In the genomic region with DNA sequence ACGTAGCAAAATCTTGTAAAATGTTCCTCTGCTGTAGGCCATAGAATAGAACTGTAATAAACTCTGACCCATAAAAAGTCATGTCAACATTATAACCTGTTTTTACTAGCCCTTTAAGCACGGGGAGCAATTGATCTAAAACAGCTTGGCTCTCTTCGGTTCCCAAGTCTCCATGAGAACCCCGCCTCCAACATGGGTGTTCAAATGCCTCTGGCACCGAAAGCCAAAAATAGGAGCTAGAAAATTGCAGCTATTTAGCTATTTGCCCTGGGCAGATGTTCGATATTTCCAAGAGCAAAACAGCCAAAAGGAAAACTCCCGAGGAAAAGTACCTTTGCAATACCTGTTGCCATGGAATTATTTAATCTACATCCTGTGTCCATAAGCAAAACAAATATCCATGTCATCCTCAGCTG, we compare ENCODE assay signal across 1 cellular context.
A peak's percentile ranks its signal among the peaks of the same experiment; 100 is the strongest.
TF ChIP-seq lines count a peak whose summit lies in the region.

No MANE protein-coding gene starts in this region.

TF ChIP-seq in HEK293, 187 proteins besides CTCF, POLR2A, EP300 and RAD21 (continued from another document and continues in another):
- TF ChIP-seq, protein P1, sequence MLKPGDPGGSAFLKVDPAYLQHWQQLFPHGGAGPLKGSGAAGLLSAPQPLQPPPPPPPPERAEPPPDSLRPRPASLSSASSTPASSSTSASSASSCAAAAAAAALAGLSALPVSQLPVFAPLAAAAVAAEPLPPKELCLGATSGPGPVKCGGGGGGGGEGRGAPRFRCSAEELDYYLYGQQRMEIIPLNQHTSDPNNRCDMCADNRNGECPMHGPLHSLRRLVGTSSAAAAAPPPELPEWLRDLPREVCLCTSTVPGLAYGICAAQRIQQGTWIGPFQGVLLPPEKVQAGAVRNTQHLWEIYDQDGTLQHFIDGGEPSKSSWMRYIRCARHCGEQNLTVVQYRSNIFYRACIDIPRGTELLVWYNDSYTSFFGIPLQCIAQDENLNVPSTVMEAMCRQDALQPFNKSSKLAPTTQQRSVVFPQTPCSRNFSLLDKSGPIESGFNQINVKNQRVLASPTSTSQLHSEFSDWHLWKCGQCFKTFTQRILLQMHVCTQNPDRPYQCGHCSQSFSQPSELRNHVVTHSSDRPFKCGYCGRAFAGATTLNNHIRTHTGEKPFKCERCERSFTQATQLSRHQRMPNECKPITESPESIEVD (tag by site-specific recombination; IDR thresholded peaks at IDR 0.05) = peak; percentile 92
- no peak for TF ChIP-seq ZNF19 (tag by site-specific recombination; IDR thresholded peaks at IDR 0.05; ENCODE audit: low read depth)
- TF ChIP-seq, protein P2, sequence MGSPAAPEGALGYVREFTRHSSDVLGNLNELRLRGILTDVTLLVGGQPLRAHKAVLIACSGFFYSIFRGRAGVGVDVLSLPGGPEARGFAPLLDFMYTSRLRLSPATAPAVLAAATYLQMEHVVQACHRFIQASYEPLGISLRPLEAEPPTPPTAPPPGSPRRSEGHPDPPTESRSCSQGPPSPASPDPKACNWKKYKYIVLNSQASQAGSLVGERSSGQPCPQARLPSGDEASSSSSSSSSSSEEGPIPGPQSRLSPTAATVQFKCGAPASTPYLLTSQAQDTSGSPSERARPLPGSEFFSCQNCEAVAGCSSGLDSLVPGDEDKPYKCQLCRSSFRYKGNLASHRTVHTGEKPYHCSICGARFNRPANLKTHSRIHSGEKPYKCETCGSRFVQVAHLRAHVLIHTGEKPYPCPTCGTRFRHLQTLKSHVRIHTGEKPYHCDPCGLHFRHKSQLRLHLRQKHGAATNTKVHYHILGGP (tag by site-specific recombination; IDR thresholded peaks at IDR 0.05) = no peak
- no peak for TF ChIP-seq ZNF248 (tag by site-specific recombination; IDR thresholded peaks at IDR 0.05)
- TF ChIP-seq ZNF561 (tag by site-specific recombination; IDR thresholded peaks at IDR 0.05; ENCODE audit: borderline replicate concordance) = no peak
- TF ChIP-seq ZNF112 (tag by site-specific recombination; IDR thresholded peaks at IDR 0.05) = no peak
- TF ChIP-seq ZNF747 (tag by site-specific recombination; IDR thresholded peaks at IDR 0.05) = no peak
- no peak for TF ChIP-seq ZNF510 (tag by site-specific recombination; IDR thresholded peaks at IDR 0.05; ENCODE audit: insufficient replicate concordance)
- TF ChIP-seq ZNF202 (tag by site-specific recombination; IDR thresholded peaks at IDR 0.05; ENCODE audit: borderline replicate concordance) = no peak
- TF ChIP-seq, protein P3, sequence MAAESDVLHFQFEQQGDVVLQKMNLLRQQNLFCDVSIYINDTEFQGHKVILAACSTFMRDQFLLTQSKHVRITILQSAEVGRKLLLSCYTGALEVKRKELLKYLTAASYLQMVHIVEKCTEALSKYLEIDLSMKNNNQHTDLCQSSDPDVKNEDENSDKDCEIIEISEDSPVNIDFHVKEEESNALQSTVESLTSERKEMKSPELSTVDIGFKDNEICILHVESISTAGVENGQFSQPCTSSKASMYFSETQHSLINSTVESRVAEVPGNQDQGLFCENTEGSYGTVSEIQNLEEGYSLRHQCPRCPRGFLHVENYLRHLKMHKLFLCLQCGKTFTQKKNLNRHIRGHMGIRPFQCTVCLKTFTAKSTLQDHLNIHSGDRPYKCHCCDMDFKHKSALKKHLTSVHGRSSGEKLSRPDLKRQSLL (tag by site-specific recombination; IDR thresholded peaks at IDR 0.05) = no peak
- TF ChIP-seq ZNF530 (tag by site-specific recombination; IDR thresholded peaks at IDR 0.05; ENCODE audit: low read depth) = no peak
- no peak for TF ChIP-seq ZNF223 (tag by site-specific recombination; IDR thresholded peaks at IDR 0.05)
- TF ChIP-seq ZNF701 (tag by site-specific recombination; IDR thresholded peaks at IDR 0.05) = no peak
- no peak for TF ChIP-seq ZNF404 (tag by site-specific recombination; IDR thresholded peaks at IDR 0.05)
- TF ChIP-seq ZNF394 (tag by site-specific recombination; IDR thresholded peaks at IDR 0.05; ENCODE audit: borderline replicate concordance) = no peak
- TF ChIP-seq SP2 (tag by site-specific recombination; IDR thresholded peaks at IDR 0.05) = no peak
- TF ChIP-seq, protein P4, sequence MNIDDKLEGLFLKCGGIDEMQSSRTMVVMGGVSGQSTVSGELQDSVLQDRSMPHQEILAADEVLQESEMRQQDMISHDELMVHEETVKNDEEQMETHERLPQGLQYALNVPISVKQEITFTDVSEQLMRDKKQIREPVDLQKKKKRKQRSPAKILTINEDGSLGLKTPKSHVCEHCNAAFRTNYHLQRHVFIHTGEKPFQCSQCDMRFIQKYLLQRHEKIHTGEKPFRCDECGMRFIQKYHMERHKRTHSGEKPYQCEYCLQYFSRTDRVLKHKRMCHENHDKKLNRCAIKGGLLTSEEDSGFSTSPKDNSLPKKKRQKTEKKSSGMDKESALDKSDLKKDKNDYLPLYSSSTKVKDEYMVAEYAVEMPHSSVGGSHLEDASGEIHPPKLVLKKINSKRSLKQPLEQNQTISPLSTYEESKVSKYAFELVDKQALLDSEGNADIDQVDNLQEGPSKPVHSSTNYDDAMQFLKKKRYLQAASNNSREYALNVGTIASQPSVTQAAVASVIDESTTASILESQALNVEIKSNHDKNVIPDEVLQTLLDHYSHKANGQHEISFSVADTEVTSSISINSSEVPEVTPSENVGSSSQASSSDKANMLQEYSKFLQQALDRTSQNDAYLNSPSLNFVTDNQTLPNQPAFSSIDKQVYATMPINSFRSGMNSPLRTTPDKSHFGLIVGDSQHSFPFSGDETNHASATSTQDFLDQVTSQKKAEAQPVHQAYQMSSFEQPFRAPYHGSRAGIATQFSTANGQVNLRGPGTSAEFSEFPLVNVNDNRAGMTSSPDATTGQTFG (tag by site-specific recombination; IDR thresholded peaks at IDR 0.05; ENCODE audit: borderline replicate concordance) = no peak
- no peak for TF ChIP-seq ZNF175 (tag by site-specific recombination; IDR thresholded peaks at IDR 0.05)
- TF ChIP-seq ZNF10 (tag by site-specific recombination; IDR thresholded peaks at IDR 0.05) = no peak
- TF ChIP-seq, protein P5, sequence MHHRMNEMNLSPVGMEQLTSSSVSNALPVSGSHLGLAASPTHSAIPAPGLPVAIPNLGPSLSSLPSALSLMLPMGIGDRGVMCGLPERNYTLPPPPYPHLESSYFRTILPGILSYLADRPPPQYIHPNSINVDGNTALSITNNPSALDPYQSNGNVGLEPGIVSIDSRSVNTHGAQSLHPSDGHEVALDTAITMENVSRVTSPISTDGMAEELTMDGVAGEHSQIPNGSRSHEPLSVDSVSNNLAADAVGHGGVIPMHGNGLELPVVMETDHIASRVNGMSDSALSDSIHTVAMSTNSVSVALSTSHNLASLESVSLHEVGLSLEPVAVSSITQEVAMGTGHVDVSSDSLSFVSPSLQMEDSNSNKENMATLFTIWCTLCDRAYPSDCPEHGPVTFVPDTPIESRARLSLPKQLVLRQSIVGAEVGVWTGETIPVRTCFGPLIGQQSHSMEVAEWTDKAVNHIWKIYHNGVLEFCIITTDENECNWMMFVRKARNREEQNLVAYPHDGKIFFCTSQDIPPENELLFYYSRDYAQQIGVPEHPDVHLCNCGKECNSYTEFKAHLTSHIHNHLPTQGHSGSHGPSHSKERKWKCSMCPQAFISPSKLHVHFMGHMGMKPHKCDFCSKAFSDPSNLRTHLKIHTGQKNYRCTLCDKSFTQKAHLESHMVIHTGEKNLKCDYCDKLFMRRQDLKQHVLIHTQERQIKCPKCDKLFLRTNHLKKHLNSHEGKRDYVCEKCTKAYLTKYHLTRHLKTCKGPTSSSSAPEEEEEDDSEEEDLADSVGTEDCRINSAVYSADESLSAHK (tag by site-specific recombination; IDR thresholded peaks at IDR 0.05) = peak; percentile 83
- TF ChIP-seq, protein P6, sequence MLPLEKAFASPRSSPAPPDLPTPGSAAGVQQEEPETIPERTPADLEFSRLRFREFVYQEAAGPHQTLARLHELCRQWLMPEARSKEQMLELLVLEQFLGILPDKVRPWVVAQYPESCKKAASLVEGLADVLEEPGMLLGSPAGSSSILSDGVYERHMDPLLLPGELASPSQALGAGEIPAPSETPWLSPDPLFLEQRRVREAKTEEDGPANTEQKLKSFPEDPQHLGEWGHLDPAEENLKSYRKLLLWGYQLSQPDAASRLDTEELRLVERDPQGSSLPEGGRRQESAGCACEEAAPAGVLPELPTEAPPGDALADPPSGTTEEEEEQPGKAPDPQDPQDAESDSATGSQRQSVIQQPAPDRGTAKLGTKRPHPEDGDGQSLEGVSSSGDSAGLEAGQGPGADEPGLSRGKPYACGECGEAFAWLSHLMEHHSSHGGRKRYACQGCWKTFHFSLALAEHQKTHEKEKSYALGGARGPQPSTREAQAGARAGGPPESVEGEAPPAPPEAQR (tag by site-specific recombination; IDR thresholded peaks at IDR 0.05) = no peak
- no peak for TF ChIP-seq OVOL3 (tag by site-specific recombination; IDR thresholded peaks at IDR 0.05)
- TF ChIP-seq, protein P7, sequence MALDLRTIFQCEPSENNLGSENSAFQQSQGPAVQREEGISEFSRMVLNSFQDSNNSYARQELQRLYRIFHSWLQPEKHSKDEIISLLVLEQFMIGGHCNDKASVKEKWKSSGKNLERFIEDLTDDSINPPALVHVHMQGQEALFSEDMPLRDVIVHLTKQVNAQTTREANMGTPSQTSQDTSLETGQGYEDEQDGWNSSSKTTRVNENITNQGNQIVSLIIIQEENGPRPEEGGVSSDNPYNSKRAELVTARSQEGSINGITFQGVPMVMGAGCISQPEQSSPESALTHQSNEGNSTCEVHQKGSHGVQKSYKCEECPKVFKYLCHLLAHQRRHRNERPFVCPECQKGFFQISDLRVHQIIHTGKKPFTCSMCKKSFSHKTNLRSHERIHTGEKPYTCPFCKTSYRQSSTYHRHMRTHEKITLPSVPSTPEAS (tag by site-specific recombination; IDR thresholded peaks at IDR 0.05) = no peak
- no peak for TF ChIP-seq ZNF623 (tag by site-specific recombination; IDR thresholded peaks at IDR 0.05)
- TF ChIP-seq ZSCAN23 (tag by site-specific recombination; IDR thresholded peaks at IDR 0.05) = no peak
- TF ChIP-seq SCRT2 (tag by site-specific recombination; IDR thresholded peaks at IDR 0.05) = peak; percentile 59; the same call in 1 of the 2 replicates
- peak; percentile 11; the same call in 1 of the 2 replicates for TF ChIP-seq GLIS1 (tag by site-specific recombination; IDR thresholded peaks at IDR 0.05)
- no peak for TF ChIP-seq SETDB1 (IDR thresholded peaks at IDR 0.05; ENCODE audit: insufficient read length, low read length)
- no peak for TF ChIP-seq ZNF830 (tag by site-specific recombination; IDR thresholded peaks at IDR 0.05; ENCODE audit: low read depth)
- TF ChIP-seq WT1 (tag by site-specific recombination; IDR thresholded peaks at IDR 0.05) = no peak
- TF ChIP-seq FEZF1 (tag by site-specific recombination; IDR thresholded peaks at IDR 0.05) = peak; percentile 94
- TF ChIP-seq ZNF785 (tag by site-specific recombination; IDR thresholded peaks at IDR 0.05) = no peak
- TF ChIP-seq, protein P8, sequence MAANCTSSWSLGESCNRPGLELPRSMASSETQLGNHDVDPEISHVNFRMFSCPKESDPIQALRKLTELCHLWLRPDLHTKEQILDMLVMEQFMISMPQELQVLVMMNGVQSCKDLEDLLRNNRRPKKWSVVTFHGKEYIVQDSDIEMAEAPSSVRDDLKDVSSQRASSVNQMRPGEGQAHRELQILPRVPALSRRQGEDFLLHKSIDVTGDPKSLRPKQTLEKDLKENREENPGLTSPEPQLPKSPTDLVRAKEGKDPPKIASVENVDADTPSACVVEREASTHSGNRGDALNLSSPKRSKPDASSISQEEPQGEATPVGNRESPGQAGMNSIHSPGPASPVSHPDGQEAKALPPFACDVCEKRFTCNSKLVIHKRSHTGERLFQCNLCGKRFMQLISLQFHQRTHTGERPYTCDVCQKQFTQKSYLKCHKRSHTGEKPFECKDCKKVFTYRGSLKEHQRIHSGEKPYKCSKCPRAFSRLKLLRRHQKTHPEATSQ (tag by site-specific recombination; IDR thresholded peaks at IDR 0.05) = no peak
- no peak for TF ChIP-seq ZBTB8A (tag by site-specific recombination; IDR thresholded peaks at IDR 0.05)
- TF ChIP-seq ZNF423 (tag by site-specific recombination; IDR thresholded peaks at IDR 0.05) = peak; percentile 19; the same call in 1 of the 2 replicates
- TF ChIP-seq, protein P9, sequence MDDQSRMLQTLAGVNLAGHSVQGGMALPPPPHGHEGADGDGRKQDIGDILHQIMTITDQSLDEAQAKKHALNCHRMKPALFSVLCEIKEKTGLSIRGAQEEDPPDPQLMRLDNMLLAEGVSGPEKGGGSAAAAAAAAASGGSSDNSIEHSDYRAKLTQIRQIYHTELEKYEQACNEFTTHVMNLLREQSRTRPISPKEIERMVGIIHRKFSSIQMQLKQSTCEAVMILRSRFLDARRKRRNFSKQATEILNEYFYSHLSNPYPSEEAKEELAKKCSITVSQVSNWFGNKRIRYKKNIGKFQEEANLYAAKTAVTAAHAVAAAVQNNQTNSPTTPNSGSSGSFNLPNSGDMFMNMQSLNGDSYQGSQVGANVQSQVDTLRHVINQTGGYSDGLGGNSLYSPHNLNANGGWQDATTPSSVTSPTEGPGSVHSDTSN (CRISPR knock-in tag; IDR thresholded peaks at IDR 0.05) = no peak
- peak; percentile 56 for TF ChIP-seq SCRT1 (tag by site-specific recombination; IDR thresholded peaks at IDR 0.05; ENCODE audit: borderline replicate concordance)
- TF ChIP-seq, protein P10, sequence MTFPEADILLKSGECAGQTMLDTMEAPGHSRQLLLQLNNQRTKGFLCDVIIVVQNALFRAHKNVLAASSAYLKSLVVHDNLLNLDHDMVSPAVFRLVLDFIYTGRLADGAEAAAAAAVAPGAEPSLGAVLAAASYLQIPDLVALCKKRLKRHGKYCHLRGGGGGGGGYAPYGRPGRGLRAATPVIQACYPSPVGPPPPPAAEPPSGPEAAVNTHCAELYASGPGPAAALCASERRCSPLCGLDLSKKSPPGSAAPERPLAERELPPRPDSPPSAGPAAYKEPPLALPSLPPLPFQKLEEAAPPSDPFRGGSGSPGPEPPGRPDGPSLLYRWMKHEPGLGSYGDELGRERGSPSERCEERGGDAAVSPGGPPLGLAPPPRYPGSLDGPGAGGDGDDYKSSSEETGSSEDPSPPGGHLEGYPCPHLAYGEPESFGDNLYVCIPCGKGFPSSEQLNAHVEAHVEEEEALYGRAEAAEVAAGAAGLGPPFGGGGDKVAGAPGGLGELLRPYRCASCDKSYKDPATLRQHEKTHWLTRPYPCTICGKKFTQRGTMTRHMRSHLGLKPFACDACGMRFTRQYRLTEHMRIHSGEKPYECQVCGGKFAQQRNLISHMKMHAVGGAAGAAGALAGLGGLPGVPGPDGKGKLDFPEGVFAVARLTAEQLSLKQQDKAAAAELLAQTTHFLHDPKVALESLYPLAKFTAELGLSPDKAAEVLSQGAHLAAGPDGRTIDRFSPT (tag by site-specific recombination; IDR thresholded peaks at IDR 0.05) = no peak
